Comparison of ENCODE assay signal across 15 cellular contexts in genomic region chr11:19872526-19873135, GRCh38.
DNase-seq lines count a peak whose midpoint lies in the region; ATAC-seq and TF ChIP-seq lines count a peak whose summit lies in the region.
"Had no signal": no experiment of that assay in that cellular context is flagged by ENCODE, and none has a peak within 500 bp of the region (broad histone marks: within the 10 kb centered on the region; RNA-seq: fewer than 3 reads in every experiment).

No MANE protein-coding gene starts in this region.

- H3K9me3 Mint-ChIP-seq in GM23338 (no peaks in the 10 kb centered on the region), type B pancreatic cell (no peaks in the 10 kb centered on the region)
- H3K9me3 Mint-ChIP-seq in T-helper 2 cell treated with Interferon-gamma antibody and Interleukin-4, amounts not matched to agents 5 μg/mL and 100 μg/mL, for 36 hours, result no peaks in the 10 kb centered on the region
- H3K9me3 Mint-ChIP-seq: activated B cell treated with CpG ODN at 0.5 μM for 24 hours had no signal

- H3K36me3 Mint-ChIP-seq in GM23338 (ENCODE audit: low read depth), result peaks cover 30% of the 10 kb centered on the region
- no peaks in the 10 kb centered on the region for H3K36me3 Mint-ChIP-seq in type B pancreatic cell
- H3K36me3 Mint-ChIP-seq in T-helper 2 cell treated with Interferon-gamma antibody and Interleukin-4, amounts not matched to agents 5 μg/mL and 100 μg/mL, for 36 hours (ENCODE audit: low read depth), result no peaks in the 10 kb centered on the region

- H3K4me3 Mint-ChIP-seq in GM23338 (no peak overlapping the region; the same call in 2 of the 3 replicates), type B pancreatic cell (no peak overlapping the region)
- H3K4me3 Mint-ChIP-seq in T-helper 2 cell treated with Interferon-gamma antibody and Interleukin-4, amounts not matched to agents 5 μg/mL and 100 μg/mL, for 36 hours, result no peak overlapping the region
- H3K4me3 Mint-ChIP-seq: activated B cell treated with CpG ODN at 0.5 μM for 24 hours; activated CD8-positive, alpha-beta T cell treated with anti-CD3 and anti-CD28 coated beads, Interleukin-2, amount 10 ng/mL, durations not matched to agents 7 days and 5 days had no signal

- peak overlapping the region; percentile 52; the same call in 1 of the 2 replicates for H3K4me2 ChIP-seq in GM23338

- TF ChIP-seq CTCF in GM23338 (conservative IDR thresholded peaks at IDR 0.05; ENCODE audit: low read depth in 2 of 2), result no peak
- no peak for TF ChIP-seq CTCF in type B pancreatic cell (conservative IDR thresholded peaks at IDR 0.05)
- TF ChIP-seq CTCF in coronary artery (IDR thresholded peaks at IDR 0.05), result no peak

- H3K27ac Mint-ChIP-seq in GM23338, result peak overlapping the region; percentile 13; the same call in 1 of the 2 replicates
- no peak overlapping the region for H3K27ac Mint-ChIP-seq in type B pancreatic cell
- no peak overlapping the region for H3K27ac Mint-ChIP-seq in T-helper 2 cell treated with Interferon-gamma antibody and Interleukin-4, amounts not matched to agents 5 μg/mL and 100 μg/mL, for 36 hours
- H3K27ac Mint-ChIP-seq: activated B cell treated with CpG ODN at 0.5 μM for 24 hours; activated CD8-positive, alpha-beta T cell treated with anti-CD3 and anti-CD28 coated beads, Interleukin-2, amount 10 ng/mL, durations not matched to agents 7 days and 5 days had no signal

- DNase-seq in GM23338 (ENCODE audit: low spot score) (peak; percentile 84), NCI-H146 (lab: John Stamatoyannopoulos, UW) (peak; percentile 98), NCI-H526 (lab: John Stamatoyannopoulos, UW) (peak; percentile 90 to 92), Kasumi-1 (lab: John Stamatoyannopoulos, UW) (no peak), type B pancreatic cell (ENCODE audit: extremely low spot score, unreplicated experiment) (no peak), coronary artery (ENCODE audit: low spot score) (no peak)
- no peak for DNase-seq in T-helper 2 cell treated with Interferon-gamma antibody and Interleukin-4, amounts not matched to agents 5 μg/mL and 100 μg/mL, for 36 hours (ENCODE audit: low spot score)
- DNase-seq: activated B cell treated with CpG ODN at 0.5 μM for 24 hours; activated CD8-positive, alpha-beta T cell treated with anti-CD3 and anti-CD28 coated beads, Interleukin-2, amount 10 ng/mL, durations not matched to agents 7 days and 5 days; AML-193; effector CD4-positive, alpha-beta T cell; midbrain; nucleus accumbens had no signal

- H3K9ac ChIP-seq in iPS-20b (ENCODE audit: low read depth, low read length), result peak overlapping the region; percentile 2; the same call in 1 of the 2 replicates

- H3K27me3 Mint-ChIP-seq in GM23338 (ENCODE audit: insufficient read depth, low read depth, poor library complexity) (peaks cover 7% of the 10 kb centered on the region), type B pancreatic cell (no peaks in the 10 kb centered on the region)
- H3K27me3 Mint-ChIP-seq in T-helper 2 cell treated with Interferon-gamma antibody and Interleukin-4, amounts not matched to agents 5 μg/mL and 100 μg/mL, for 36 hours (ENCODE audit: low read depth), result no peaks in the 10 kb centered on the region
- H3K27me3 Mint-ChIP-seq: activated B cell treated with CpG ODN at 0.5 μM for 24 hours had no signal

- H3K4me1 Mint-ChIP-seq in GM23338, result peaks cover 61% of the 10 kb centered on the region
- H3K4me1 Mint-ChIP-seq in type B pancreatic cell (ENCODE audit: unreplicated experiment), result peaks cover 5% of the 10 kb centered on the region
- no peaks in the 10 kb centered on the region for H3K4me1 Mint-ChIP-seq in T-helper 2 cell treated with Interferon-gamma antibody and Interleukin-4, amounts not matched to agents 5 μg/mL and 100 μg/mL, for 36 hours (ENCODE audit: low read depth)
- H3K4me1 Mint-ChIP-seq: activated B cell treated with CpG ODN at 0.5 μM for 24 hours had no signal

- ATAC-seq in GM23338, result peak; percentile 98
- ATAC-seq: activated CD8-positive, alpha-beta T cell treated with anti-CD3 and anti-CD28 coated beads, Interleukin-2, amount 10 ng/mL, durations not matched to agents 7 days and 5 days; Right ventricle myocardium inferior had no signal

- H3K4me3 ChIP-seq in GM23338 (no peak overlapping the region), iPS-20b (ENCODE audit: low read length) (no peak overlapping the region), coronary artery (no peak overlapping the region)

- peaks cover 4% of the 10 kb centered on the region; the same call in 1 of the 2 replicates for H3K9me2 ChIP-seq in GM23338 (ENCODE audit: insufficient read depth)

- H3K79me2 ChIP-seq in GM23338 (replicated peaks; ENCODE audit: insufficient read depth), result peaks cover 19% of the 10 kb centered on the region

- no peaks in the 10 kb centered on the region for H3K9me3 ChIP-seq in iPS-20b (ENCODE audit: insufficient read depth, low read depth, low read length)

- peaks cover 54% of the 10 kb centered on the region for H3K4me1 ChIP-seq in GM23338 (ENCODE audit: insufficient read depth)
- H3K4me1 ChIP-seq in iPS-20b (ENCODE audit: insufficient read depth, low read length), result peaks cover 45% of the 10 kb centered on the region

- H4K20me1 ChIP-seq in GM23338 (replicated peaks; ENCODE audit: insufficient read depth), result 0 out of 2 replicates have a peak, but pooled peaks cover 5% of the 10 kb centered on the region

- H3K27ac ChIP-seq in GM23338 (ENCODE audit: low read depth), result peak overlapping the region; percentile 75; the same call in 1 of the 2 replicates
- H3K27ac ChIP-seq in iPS-20b (ENCODE audit: low read length), result no peak overlapping the region
- peak overlapping the region in 1 of 2 donors; percentile 21 for H3K27ac ChIP-seq in coronary artery

- H3K36me3 ChIP-seq in GM23338 (ENCODE audit: insufficient read depth) (no peaks in the 10 kb centered on the region), iPS-20b (ENCODE audit: insufficient read depth, low read depth, low read length) (peaks cover 18% of the 10 kb centered on the region)

- H3K27me3 ChIP-seq in GM23338 (ENCODE audit: insufficient read depth), result no peaks in the 10 kb centered on the region
- H3K27me3 ChIP-seq in iPS-20b (ENCODE audit: insufficient read depth, low read length), result no peaks in the 10 kb centered on the region

- H2AFZ ChIP-seq in GM23338, result no peak overlapping the region

- peaks cover 9% of the 10 kb centered on the region for H3F3A ChIP-seq in GM23338 (replicated peaks; ENCODE audit: low read depth)

TF ChIP-seq in GM23338, 12 proteins besides CTCF, POLR2A, EP300 and RAD21 (continues in another document):
- TF ChIP-seq ZNF462 (CRISPR knock-in tag; IDR thresholded peaks at IDR 0.05), result peak; percentile 78

Comparison
In these comparisons a context has a peak if more than half of its experiments do, and no peak if none do; other contexts are left out.
1. DNase-seq: peak in GM23338 (single experiment), NCI-H146 (single experiment) and NCI-H526 (2 of 2); none in Kasumi-1 (0 of 2), type B pancreatic cell (single experiment), coronary artery (single experiment) and T-helper 2 cell treated with Interferon-gamma antibody and Interleukin-4, amounts not matched to agents 5 μg/mL and 100 μg/mL, for 36 hours (single experiment).